Comparison of ENCODE assay signal across 31 cellular contexts in genomic region chr16:68342620-68343019, GRCh38.
"Had no signal": no experiment of that assay in that cellular context is flagged by ENCODE, and none has a peak within 500 bp of the region (broad histone marks: within the 10 kb centered on the region; RNA-seq: fewer than 3 reads in every experiment).

No MANE protein-coding gene starts in this region.

- H3K4me3 Mint-ChIP-seq: activated CD4-positive, alpha-beta T cell treated with anti-CD3 and anti-CD28 coated beads, Interleukin-2, amount 10 ng/mL, durations not matched to agents 24 days and 14 days; activated CD8-positive, alpha-beta T cell treated with anti-CD3 and anti-CD28 coated beads for 36 hours; activated naive CD4-positive, alpha-beta T cell treated with anti-CD3 and anti-CD28 coated beads for 36 hours; activated T-cell treated with anti-CD3 and anti-CD28 coated beads, Interleukin-2, amount 50 U/mL, for 24 hours; activated T-helper 1 cell treated with anti-CD3 and anti-CD28 coated beads, Interleukin-12 subunit alpha, Interleukin-12 subunit beta, Interleukin-2, Interleukin-4 antibody, amounts not matched to agents 30 ng/mL and 10 ng/mL and 1 ng/mL, durations not matched to agents 14 hours and 24 hours and 36 hours; central memory CD8-positive, alpha-beta T cell; T-cell had no signal

- H3K4me3 ChIP-seq: adrenal gland, cardiac muscle cell, PC-9 had no signal

- H3K9me3 Mint-ChIP-seq: activated CD4-positive, alpha-beta T cell treated with anti-CD3 and anti-CD28 coated beads, Interleukin-2, amount 10 ng/mL, durations not matched to agents 24 days and 14 days; activated CD8-positive, alpha-beta T cell treated with anti-CD3 and anti-CD28 coated beads for 36 hours; activated naive CD4-positive, alpha-beta T cell treated with anti-CD3 and anti-CD28 coated beads for 36 hours; activated naive CD4-positive, alpha-beta T cell treated with anti-CD3 and anti-CD28 coated beads, Interleukin-2, amount 50 U/mL, for 72 hours; activated T-cell treated with anti-CD3 and anti-CD28 coated beads, Interleukin-2, amount 50 U/mL, for 24 hours; activated T-helper 1 cell treated with anti-CD3 and anti-CD28 coated beads, Interleukin-12 subunit alpha, Interleukin-12 subunit beta, Interleukin-2, Interleukin-4 antibody, amounts not matched to agents 30 ng/mL and 10 ng/mL and 1 ng/mL, durations not matched to agents 14 hours and 24 hours and 36 hours; central memory CD8-positive, alpha-beta T cell; T-cell had no signal

- H3K9me3 ChIP-seq: adrenal gland had no signal

- H3K27ac Mint-ChIP-seq: activated CD4-positive, alpha-beta T cell treated with anti-CD3 and anti-CD28 coated beads, Interleukin-2, amount 10 ng/mL, durations not matched to agents 24 days and 14 days; activated CD8-positive, alpha-beta T cell treated with anti-CD3 and anti-CD28 coated beads for 36 hours; activated naive CD4-positive, alpha-beta T cell treated with anti-CD3 and anti-CD28 coated beads for 36 hours; activated naive CD4-positive, alpha-beta T cell treated with anti-CD3 and anti-CD28 coated beads, Interleukin-2, amount 50 U/mL, for 72 hours; activated T-cell treated with anti-CD3 and anti-CD28 coated beads, Interleukin-2, amount 50 U/mL, for 24 hours; activated T-helper 1 cell treated with anti-CD3 and anti-CD28 coated beads, Interleukin-12 subunit alpha, Interleukin-12 subunit beta, Interleukin-2, Interleukin-4 antibody, amounts not matched to agents 30 ng/mL and 10 ng/mL and 1 ng/mL, durations not matched to agents 14 hours and 24 hours and 36 hours; T-cell had no signal

- DNase-seq: activated CD4-positive, alpha-beta T cell treated with anti-CD3 and anti-CD28 coated beads, Interleukin-2, amount 10 ng/mL, durations not matched to agents 24 days and 14 days; activated CD4-positive, alpha-beta T cell treated with anti-CD3 and anti-CD28 coated beads, Interleukin-2, amount 50 U/mL, for 4 hours; activated CD8-positive, alpha-beta T cell treated with anti-CD3 and anti-CD28 coated beads for 36 hours; activated gamma-delta T cell treated with Interleukin-2 at 50 U/mL for 16 hours; activated naive CD4-positive, alpha-beta T cell treated with anti-CD3 and anti-CD28 coated beads for 36 hours; activated T-cell treated with anti-CD3 and anti-CD28 coated beads, Interleukin-2, amount 50 U/mL, for 24 hours; adrenal gland; brain microvascular endothelial cell; NCI-H1092 treated with DMSO at 0.1 percent for 48 hours; NCI-H1417; NCI-H146; NCI-H187; NCI-H2029 treated with DMSO at 0.1 percent for 48 hours; NCI-H2107; NCI-H2171; NCI-H510A; NCI-H526; NCI-H748 treated with DMSO at 0.1 percent for 48 hours; PC-9; SIG-M5; T-cell; T-helper 2 cell; T1000; WERI-Rb-1 had no signal

- H3K27me3 Mint-ChIP-seq: activated CD4-positive, alpha-beta T cell treated with anti-CD3 and anti-CD28 coated beads, Interleukin-2, amount 10 ng/mL, durations not matched to agents 24 days and 14 days; activated CD8-positive, alpha-beta T cell treated with anti-CD3 and anti-CD28 coated beads for 36 hours; activated T-cell treated with anti-CD3 and anti-CD28 coated beads, Interleukin-2, amount 50 U/mL, for 24 hours; central memory CD8-positive, alpha-beta T cell; T-cell had no signal

- H3K27ac ChIP-seq: adrenal gland, brain microvascular endothelial cell, cardiac muscle cell, PC-9, RWPE1, WERI-Rb-1 had no signal

- ATAC-seq: activated CD8-positive, alpha-beta T cell treated with anti-CD3 and anti-CD28 coated beads for 36 hours; activated naive CD4-positive, alpha-beta T cell treated with anti-CD3 and anti-CD28 coated beads, Interleukin-2, amount 50 U/mL, for 72 hours; Right ventricle myocardium inferior; SK-N-SH treated with all-trans-retinoic acid at 6 μM for 48 hours; T-cell had no signal

- H3K27me3 ChIP-seq: adrenal gland, brain microvascular endothelial cell, cardiac muscle cell had no signal
